In the genomic region with DNA sequence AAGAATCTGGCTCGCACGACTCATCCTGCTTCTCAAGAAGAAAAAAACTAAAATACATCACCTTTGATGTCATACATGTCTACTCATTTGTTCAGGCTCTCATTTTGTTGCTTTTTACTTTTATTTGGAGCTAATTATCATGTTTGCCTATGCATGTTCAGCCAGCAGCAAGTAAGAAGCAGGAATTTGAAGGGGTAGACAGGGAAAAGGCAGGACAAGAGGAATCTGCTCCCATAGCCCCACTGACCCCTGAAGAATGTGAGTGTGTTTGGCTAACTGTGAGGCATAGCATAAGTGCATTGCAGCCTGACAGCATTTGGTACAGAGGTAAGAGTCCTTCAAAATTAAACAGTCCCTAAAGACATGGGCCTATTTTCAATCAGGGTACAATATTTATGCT, we compare ENCODE assay signal across 19 cellular contexts.
"Had no signal": no experiment of that assay in that cellular context is flagged by ENCODE, and none has a peak within 500 bp of the region (broad histone marks: within the 10 kb centered on the region; RNA-seq: fewer than 3 reads in every experiment).

No MANE protein-coding gene starts in this region.

- H3K4me3 Mint-ChIP-seq: activated B cell treated with CpG ODN at 0.5 μM for 24 hours; activated CD4-positive, alpha-beta T cell treated with anti-CD3 and anti-CD28 coated beads, Interleukin-2, amount 10 ng/mL, durations not matched to agents 24 days and 14 days; activated naive CD8-positive, alpha-beta T cell; neural crest cell; stimulated activated memory B cell treated with anti-CD40 and anti-IgM and Interleukin-4, amounts not matched to agents 10 μg/mL and 1 μg/mL and 100 μg/mL, for 72 hours had no signal

- H3K9me3 ChIP-seq: esophagus muscularis mucosa, lower lobe of right lung, ovary, tibial artery had no signal

- DNase-seq: activated B cell treated with CpG ODN at 0.5 μM for 24 hours; activated CD4-positive, alpha-beta T cell treated with anti-CD3 and anti-CD28 coated beads, Interleukin-2, amount 10 ng/mL, durations not matched to agents 24 days and 14 days; activated CD8-positive, alpha-beta memory T cell treated with anti-CD3 and anti-CD28 coated beads, Interleukin-2, amount 50 U/mL, for 48 hours; activated gamma-delta T cell treated with Interleukin-2 at 50 U/mL for 16 hours; amygdala; brain microvascular endothelial cell; cortex of kidney; effector CD4-positive, alpha-beta T cell; lower lobe of right lung; midbrain; ovary; stimulated activated CD4-positive, alpha-beta T cell treated with anti-CD3 and anti-CD28 coated beads, Interleukin-2, amount 100 ng/mL, for 48 hours; T-helper 2 cell; tibial artery had no signal

- H3K4me1 Mint-ChIP-seq: activated B cell treated with CpG ODN at 0.5 μM for 24 hours; activated CD4-positive, alpha-beta T cell treated with anti-CD3 and anti-CD28 coated beads, Interleukin-2, amount 10 ng/mL, durations not matched to agents 24 days and 14 days; neural crest cell; stimulated activated memory B cell treated with anti-CD40 and anti-IgM and Interleukin-4, amounts not matched to agents 10 μg/mL and 1 μg/mL and 100 μg/mL, for 72 hours had no signal

- H3K27ac ChIP-seq: brain microvascular endothelial cell, esophagus muscularis mucosa, lower lobe of right lung, ovary, tibial artery had no signal

- H3K27me3 ChIP-seq: brain microvascular endothelial cell, esophagus muscularis mucosa, hepatocyte, ovary, tibial artery had no signal

- H3K36me3 Mint-ChIP-seq: activated naive CD8-positive, alpha-beta T cell; stimulated activated memory B cell treated with anti-CD40 and anti-IgM and Interleukin-4, amounts not matched to agents 10 μg/mL and 1 μg/mL and 100 μg/mL, for 72 hours had no signal

- H3K27ac Mint-ChIP-seq: activated B cell treated with CpG ODN at 0.5 μM for 24 hours; activated CD4-positive, alpha-beta T cell treated with anti-CD3 and anti-CD28 coated beads, Interleukin-2, amount 10 ng/mL, durations not matched to agents 24 days and 14 days; activated naive CD8-positive, alpha-beta T cell; stimulated activated memory B cell treated with anti-CD40 and anti-IgM and Interleukin-4, amounts not matched to agents 10 μg/mL and 1 μg/mL and 100 μg/mL, for 72 hours had no signal

- H3K9me3 Mint-ChIP-seq: activated CD4-positive, alpha-beta T cell treated with anti-CD3 and anti-CD28 coated beads, Interleukin-2, amount 10 ng/mL, durations not matched to agents 24 days and 14 days; neural crest cell; stimulated activated memory B cell treated with anti-CD40 and anti-IgM and Interleukin-4, amounts not matched to agents 10 μg/mL and 1 μg/mL and 100 μg/mL, for 72 hours had no signal

- H3K27me3 Mint-ChIP-seq: activated B cell treated with CpG ODN at 0.5 μM for 24 hours had no signal

- H3K4me2 ChIP-seq: hepatocyte had no signal

- H3K4me3 ChIP-seq: esophagus muscularis mucosa, hepatocyte, lower lobe of right lung, ovary, tibial artery had no signal

- ATAC-seq: stimulated activated memory B cell treated with anti-CD40 and anti-IgM and Interleukin-4, amounts not matched to agents 10 μg/mL and 1 μg/mL and 100 μg/mL, for 72 hours had no signal

- H3K4me1 ChIP-seq: esophagus muscularis mucosa, lower lobe of right lung, tibial artery had no signal
